ENCODE assay signal across 13 cellular contexts in the genomic region with DNA sequence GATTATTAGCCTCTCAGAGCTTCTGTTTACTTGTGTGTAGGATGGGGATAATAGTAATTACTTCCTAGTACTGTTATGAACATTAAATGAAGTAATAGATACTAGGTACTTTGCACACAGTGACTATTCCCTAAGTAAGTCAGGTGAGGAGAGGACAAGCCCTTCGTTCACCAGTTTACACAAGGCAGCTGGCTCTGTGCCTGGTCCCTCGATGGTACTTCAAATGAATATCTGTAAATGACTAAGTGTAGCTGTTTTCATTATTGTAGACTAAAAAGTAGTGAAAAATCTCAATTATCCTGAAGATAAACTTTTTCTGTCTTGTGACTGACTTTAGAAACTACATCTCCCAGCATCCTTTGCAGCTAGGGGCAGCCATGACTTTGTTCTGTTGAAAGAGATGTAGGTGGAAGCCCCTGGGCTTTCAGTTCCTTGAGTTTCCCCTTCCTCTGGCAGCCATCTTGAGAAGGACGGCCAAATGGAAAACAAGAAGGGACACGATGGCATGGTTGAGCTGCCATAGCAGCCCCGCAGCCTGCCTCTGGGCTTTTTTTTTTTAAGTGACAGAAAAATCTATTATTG. TPM values are rescaled to one million over a fixed set of nuclear protein-coding genes. Genes with fewer than 3 reads are reported as not detected.
DNase-seq lines count a peak whose midpoint lies in the region; ATAC-seq and TF ChIP-seq lines count a peak whose summit lies in the region.
"Had no signal": no experiment of that assay in that cellular context is flagged by ENCODE, and none has a peak within 500 bp of the region (broad histone marks: within the 10 kb centered on the region; RNA-seq: fewer than 3 reads in every experiment).

No MANE protein-coding gene starts in this region.

- H3K9ac ChIP-seq in neural progenitor cell = no peak overlapping the region

- H3K4me3 Mint-ChIP-seq in activated CD4-positive, alpha-beta T cell treated with anti-CD3 and anti-CD28 coated beads, Interleukin-2, amount 10 ng/mL, durations not matched to agents 7 days and 5 days = no peak overlapping the region
- H3K4me3 Mint-ChIP-seq in activated CD8-positive, alpha-beta T cell treated with anti-CD3 and anti-CD28 coated beads for 36 hours = no peak overlapping the region
- H3K4me3 Mint-ChIP-seq in neural progenitor cell = no peak overlapping the region

- H3K36me3 Mint-ChIP-seq in activated CD4-positive, alpha-beta T cell treated with anti-CD3 and anti-CD28 coated beads, Interleukin-2, amount 10 ng/mL, durations not matched to agents 7 days and 5 days (ENCODE audit: low read depth) = peaks cover 12% of the 10 kb centered on the region
- peaks cover 3% of the 10 kb centered on the region for H3K36me3 Mint-ChIP-seq in activated CD8-positive, alpha-beta T cell treated with anti-CD3 and anti-CD28 coated beads for 36 hours (ENCODE audit: low read depth)
- no peaks in the 10 kb centered on the region for H3K36me3 Mint-ChIP-seq in neural progenitor cell

- H3F3A ChIP-seq in neural progenitor cell (ENCODE audit: low read depth) = peaks cover 10% of the 10 kb centered on the region

- peak overlapping the region; percentile 98 for H3K27ac Mint-ChIP-seq in activated CD4-positive, alpha-beta T cell treated with anti-CD3 and anti-CD28 coated beads, Interleukin-2, amount 10 ng/mL, durations not matched to agents 7 days and 5 days
- peak overlapping the region; percentile 87 for H3K27ac Mint-ChIP-seq in activated CD8-positive, alpha-beta T cell treated with anti-CD3 and anti-CD28 coated beads for 36 hours
- H3K27ac Mint-ChIP-seq in neural progenitor cell = no peak overlapping the region

- H3K4me2 ChIP-seq in neural progenitor cell = no peak overlapping the region

- H3K27me3 ChIP-seq in neural progenitor cell (peaks cover 66% of the 10 kb centered on the region), MG63 (no peaks in the 10 kb centered on the region)
- H3K27me3 ChIP-seq: adrenal gland had no signal

- no peak overlapping the region for H3K27ac ChIP-seq in neural progenitor cell

- H2AFZ ChIP-seq in neural progenitor cell (replicated peaks) = peak overlapping the region; percentile 55

- H3K4me1 Mint-ChIP-seq in activated CD4-positive, alpha-beta T cell treated with anti-CD3 and anti-CD28 coated beads, Interleukin-2, amount 10 ng/mL, durations not matched to agents 7 days and 5 days = peaks cover 52% of the 10 kb centered on the region
- peaks cover 24% of the 10 kb centered on the region for H3K4me1 Mint-ChIP-seq in activated CD8-positive, alpha-beta T cell treated with anti-CD3 and anti-CD28 coated beads for 36 hours (ENCODE audit: low read depth)
- peaks cover 15% of the 10 kb centered on the region for H3K4me1 Mint-ChIP-seq in neural progenitor cell

- intact Hi-C loops in activated CD8-positive, alpha-beta T cell treated with anti-CD3 and anti-CD28 coated beads for 36 hours (cut with micrococcal nuclease) = no loop called here

- no peaks in the 10 kb centered on the region for H3K79me2 ChIP-seq in neural progenitor cell (ENCODE audit: low read depth)

- peaks cover 3% of the 10 kb centered on the region for H3K27me3 Mint-ChIP-seq in activated CD4-positive, alpha-beta T cell treated with anti-CD3 and anti-CD28 coated beads, Interleukin-2, amount 10 ng/mL, durations not matched to agents 7 days and 5 days
- no peaks in the 10 kb centered on the region for H3K27me3 Mint-ChIP-seq in activated CD8-positive, alpha-beta T cell treated with anti-CD3 and anti-CD28 coated beads for 36 hours
- peaks cover 7% of the 10 kb centered on the region for H3K27me3 Mint-ChIP-seq in neural progenitor cell (ENCODE audit: insufficient read depth, low read depth)

- CTCF ChIA-PET in activated CD4-positive, alpha-beta T cell treated with anti-CD3 and anti-CD28 coated beads, Interleukin-2, amount 10 ng/mL, durations not matched to agents 7 days and 5 days (lab: Charles Lee) = interaction anchor here (0.6 to 3.6 kb wide), 3 partner anchors 11 to 137 kb away, joined by 3 to 13 read pairs (median 5); partner anchors contain the start of gene WNT7A
- CTCF ChIA-PET in activated CD8-positive, alpha-beta T cell treated with anti-CD3 and anti-CD28 coated beads for 36 hours (lab: Charles Lee) = interaction anchor here (1.2 to 16.6 kb wide), 4 partner anchors 9 to 242 kb away, joined by 4 to 383 read pairs (median 18); partner anchors contain the start of gene WNT7A

- POLR2A ChIA-PET in activated CD4-positive, alpha-beta T cell treated with anti-CD3 and anti-CD28 coated beads, Interleukin-2, amount 10 ng/mL, durations not matched to agents 7 days and 5 days (lab: Charles Lee) = no interaction called here
- POLR2A ChIA-PET in activated CD8-positive, alpha-beta T cell treated with anti-CD3 and anti-CD28 coated beads for 36 hours (lab: Charles Lee) = interaction anchor here (0.8 kb wide), 1 partner anchor 233 kb away, joined by 3 read pairs; the partner anchor contains the start of genes CHCHD4 and TMEM43

- H3K4me1 ChIP-seq in neural progenitor cell = peaks cover 6% of the 10 kb centered on the region

- H3K36me3 ChIP-seq in neural progenitor cell (no peaks in the 10 kb centered on the region), MG63 (no peaks in the 10 kb centered on the region)
- H3K36me3 ChIP-seq: adrenal gland had no signal

- no peaks in the 10 kb centered on the region for H4K20me1 ChIP-seq in neural progenitor cell (ENCODE audit: low read depth)

- no peak overlapping the region for H3K4me3 ChIP-seq in Jurkat, Clone E6-1 (ENCODE audit: low read length)
- H3K4me3 ChIP-seq in neural progenitor cell (no peak overlapping the region), MG63 (no peak overlapping the region)
- H3K4me3 ChIP-seq: adrenal gland had no signal

- H3K9me3 ChIP-seq in neural progenitor cell (ENCODE audit: low read depth) = no peaks in the 10 kb centered on the region
- H3K9me3 ChIP-seq in MG63 = no peaks in the 10 kb centered on the region
- H3K9me3 ChIP-seq: adrenal gland had no signal

- DNase-seq in activated CD4-positive, alpha-beta T cell treated with anti-CD3 and anti-CD28 coated beads, Interleukin-2, amount 10 ng/mL, durations not matched to agents 7 days and 5 days = peak; percentile 40
- no peak for DNase-seq in activated CD4-positive, alpha-beta T cell treated with anti-CD3 and anti-CD28 coated beads, Interleukin-2, amount 50 U/mL, for 1 hour
- peak; percentile 32 for DNase-seq in Jurkat, Clone E6-1 (ENCODE audit: low read depth, low spot score)
- peak; percentile 51 for DNase-seq in activated CD8-positive, alpha-beta T cell treated with anti-CD3 and anti-CD28 coated beads for 36 hours
- DNase-seq in neural progenitor cell (ENCODE audit: low spot score) (peak; percentile 24), MG63 (no peak), GOT3 (lab: John Stamatoyannopoulos, UW) (no peak), SHP77 treated with DMSO at 0.1 percent for 48 hours (lab: John Stamatoyannopoulos, UW) (no peak)
- DNase-seq: activated CD4-positive, CD25-positive, alpha-beta regulatory T cell; hippocampal formation; NCI-H1417 treated with DMSO at 0.1 percent for 48 hours; PC-3 had no signal

- ATAC-seq in activated CD8-positive, alpha-beta T cell treated with anti-CD3 and anti-CD28 coated beads for 36 hours = no peak
- ATAC-seq: PC-3 had no signal

- no peak for TF ChIP-seq CTCF in activated CD8-positive, alpha-beta T cell treated with anti-CD3 and anti-CD28 coated beads for 36 hours (IDR thresholded peaks at IDR 0.05)
- no peak for TF ChIP-seq CTCF in neural progenitor cell (IDR thresholded peaks at IDR 0.05)

- peaks cover 6% of the 10 kb centered on the region for H3K9me3 Mint-ChIP-seq in activated CD4-positive, alpha-beta T cell treated with anti-CD3 and anti-CD28 coated beads, Interleukin-2, amount 10 ng/mL, durations not matched to agents 7 days and 5 days
- peaks cover 2% of the 10 kb centered on the region for H3K9me3 Mint-ChIP-seq in activated CD8-positive, alpha-beta T cell treated with anti-CD3 and anti-CD28 coated beads for 36 hours
- no peaks in the 10 kb centered on the region for H3K9me3 Mint-ChIP-seq in neural progenitor cell

RNA-seq across cellular contexts. Expression of gene WNT7A, which starts 11.7 kb away (rescaled TPM):
- total RNA-seq in activated CD4-positive, alpha-beta T cell treated with anti-CD3 and anti-CD28 coated beads, Interleukin-2, amount 10 ng/mL, durations not matched to agents 7 days and 5 days = under 1 TPM; 0.20 to 0.29 TPM
- polyA plus RNA-seq in Jurkat, Clone E6-1 (2012; ENCODE audit: insufficient read depth, insufficient read length) = not detected
- total RNA-seq in activated CD8-positive, alpha-beta T cell treated with anti-CD3 and anti-CD28 coated beads for 36 hours = under 1 TPM in 1 of 2 experiments, not detected in 1; 0.09 TPM
- not detected in 2 replicates for total RNA-seq in neural progenitor cell (ENCODE audit: low replicate concordance)
- total RNA-seq in MG63 (2014; rRNA removed; shearing (Covaris generic); ENCODE audit: low replicate concordance) = not detected in 2 replicates
- polyA plus RNA-seq: adrenal gland had no signal

Comparison
In these comparisons a context has a peak if more than half of its experiments do, and no peak if none do; other contexts are left out.
1. DNase-seq: peak in activated CD4-positive, alpha-beta T cell treated with anti-CD3 and anti-CD28 coated beads, Interleukin-2, amount 10 ng/mL, durations not matched to agents 7 days and 5 days (single experiment), Jurkat, Clone E6-1 (single experiment), activated CD8-positive, alpha-beta T cell treated with anti-CD3 and anti-CD28 coated beads for 36 hours (single experiment) and neural progenitor cell (single experiment); none in activated CD4-positive, alpha-beta T cell treated with anti-CD3 and anti-CD28 coated beads, Interleukin-2, amount 50 U/mL, for 1 hour (single experiment), MG63 (single experiment), GOT3 (single experiment) and SHP77 treated with DMSO at 0.1 percent for 48 hours (single experiment).